2 cellular contexts compared by ENCODE assay signal in genomic region chr15:55780292-55780691, GRCh38.
TF ChIP-seq lines count a peak whose summit lies in the region.

No MANE protein-coding gene starts in this region.

TF ChIP-seq in HEK293, 187 proteins besides CTCF, POLR2A, EP300 and RAD21:
- TF ChIP-seq ZNF621 (tag by site-specific recombination; IDR thresholded peaks at IDR 0.05) (no peak), ZBTB7A (tag by site-specific recombination; IDR thresholded peaks at IDR 0.05; ENCODE audit: low read depth) (no peak), ZNF366 (tag by site-specific recombination; conservative IDR thresholded peaks at IDR 0.05) (peak; percentile 73), ZNF561 (tag by site-specific recombination; IDR thresholded peaks at IDR 0.05; ENCODE audit: borderline replicate concordance) (no peak), ZNF513 (tag by site-specific recombination; IDR thresholded peaks at IDR 0.05) (peak; percentile 65; the same call in 1 of the 2 replicates), ZNF701 (tag by site-specific recombination; IDR thresholded peaks at IDR 0.05) (no peak), EGR2 (tag by site-specific recombination; IDR thresholded peaks at IDR 0.05; ENCODE audit: low read depth) (peak; percentile 53; the same call in 1 of the 2 replicates), IKZF3 (tag by site-specific recombination; IDR thresholded peaks at IDR 0.05) (no peak), ATF2 (tag by site-specific recombination; IDR thresholded peaks at IDR 0.05; ENCODE audit: low read depth) (no peak)

TF ChIP-seq in K562, 482 proteins besides CTCF, POLR2A, EP300 and RAD21:
- no peak for TF ChIP-seq HNRNPK (IDR thresholded peaks at IDR 0.05; ENCODE audit: low read depth, low read length, poor library complexity, severe bottlenecking)
- peak; percentile 73; the same call in 1 of the 2 replicates for TF ChIP-seq ZNF512 (tag; IDR thresholded peaks at IDR 0.05)
